In genomic region chr3:121992601-121993560, GRCh38 we compare ENCODE assay signal across 14 cellular contexts. TPM values are rescaled to one million over a fixed set of nuclear protein-coding genes. Genes with fewer than 3 reads are reported as not detected.
DNase-seq lines count a peak whose midpoint lies in the region; ATAC-seq and TF ChIP-seq lines count a peak whose summit lies in the region.
"Had no signal": no experiment of that assay in that cellular context is flagged by ENCODE, and none has a peak within 500 bp of the region (broad histone marks: within the 10 kb centered on the region; RNA-seq: fewer than 3 reads in every experiment).

No MANE protein-coding gene starts in this region.

- no peak overlapping the region for H3K4me3 Mint-ChIP-seq in dendritic cell treated with granulocyte-macrophage colony-stimulating factor and Interleukin-4, amounts not matched to agents 40 ng/mL and 50 ng/mL, for 4 days
- no peak overlapping the region for H3K4me3 Mint-ChIP-seq in mesothelial cell of epicardium

- no peaks in the 10 kb centered on the region for H3K36me3 Mint-ChIP-seq in dendritic cell treated with granulocyte-macrophage colony-stimulating factor and Interleukin-4, amounts not matched to agents 40 ng/mL and 50 ng/mL, for 4 days (ENCODE audit: low read depth)
- H3K36me3 Mint-ChIP-seq in mesothelial cell of epicardium, result no peaks in the 10 kb centered on the region

- H3K9me3 Mint-ChIP-seq in dendritic cell treated with granulocyte-macrophage colony-stimulating factor and Interleukin-4, amounts not matched to agents 40 ng/mL and 50 ng/mL, for 4 days, result no peaks in the 10 kb centered on the region
- H3K9me3 Mint-ChIP-seq in mesothelial cell of epicardium, result no peaks in the 10 kb centered on the region

- intact Hi-C loops in dendritic cell treated with granulocyte-macrophage colony-stimulating factor and Interleukin-4, amounts not matched to agents 40 ng/mL and 50 ng/mL, for 4 days (cut with micrococcal nuclease), result no loop called here

- ATAC-seq in GM21390 (IDR thresholded peaks at IDR 0.05; ENCODE audit: unreplicated experiment) (peak; percentile 56), HG03135 (IDR thresholded peaks at IDR 0.05; ENCODE audit: unreplicated experiment) (peak; percentile 62)

- in situ Hi-C loops in GM13976 (cut with MboI; ENCODE audit: low sequenced_read_pairs, unreplicated experiment), result loop anchor here (10.0 to 25.0 kb wide), 2 partner anchors 272 to 431 kb away; partner anchors contain the start of gene ARGFX

- H3K27ac Mint-ChIP-seq in dendritic cell treated with granulocyte-macrophage colony-stimulating factor and Interleukin-4, amounts not matched to agents 40 ng/mL and 50 ng/mL, for 4 days, result peak overlapping the region; percentile 79
- no peak overlapping the region for H3K27ac Mint-ChIP-seq in mesothelial cell of epicardium

- DNase-seq in GM13976 (ENCODE audit: low spot score) (peak; percentile 56), mesothelial cell of epicardium (ENCODE audit: low spot score in 2 of 2, unreplicated experiment in 2 of 2) (no peak)
- no peak for DNase-seq in stimulated activated CD4-positive, alpha-beta T cell treated with anti-CD3 and anti-CD28 coated beads, Interleukin-4, amount 100 ng/mL, for 4 hours
- DNase-seq in activated CD4-positive, alpha-beta T cell treated with anti-CD3 and anti-CD28 coated beads for 4 hours, result no peak
- DNase-seq in activated CD4-positive, alpha-beta T cell treated with anti-CD3 and anti-CD28 coated beads, Interleukin-2, amount 50 U/mL, for 48 hours, result no peak
- DNase-seq: C1 segment of cervical spinal cord; cortex of kidney; NCI-H526 treated with DMSO at 0.1 percent for 48 hours; stimulated activated CD4-positive, alpha-beta T cell treated with anti-CD3 and anti-CD28 coated beads, Interleukin-2, amount 100 ng/mL, for 48 hours; T1000; tibial artery had no signal

- no peaks in the 10 kb centered on the region for H3K27me3 Mint-ChIP-seq in dendritic cell treated with granulocyte-macrophage colony-stimulating factor and Interleukin-4, amounts not matched to agents 40 ng/mL and 50 ng/mL, for 4 days
- no peaks in the 10 kb centered on the region for H3K27me3 Mint-ChIP-seq in mesothelial cell of epicardium (ENCODE audit: low read depth)

- H3K4me1 Mint-ChIP-seq in dendritic cell treated with granulocyte-macrophage colony-stimulating factor and Interleukin-4, amounts not matched to agents 40 ng/mL and 50 ng/mL, for 4 days (ENCODE audit: low read depth), result peaks cover 65% of the 10 kb centered on the region
- peaks cover 10% of the 10 kb centered on the region for H3K4me1 Mint-ChIP-seq in mesothelial cell of epicardium

- TF ChIP-seq CTCF in GM13976 (IDR thresholded peaks at IDR 0.05; ENCODE audit: borderline replicate concordance, control extremely low read depth, extremely low read depth, insufficient read depth, missing control alignments), result no peak
- TF ChIP-seq CTCF in mesothelial cell of epicardium (IDR thresholded peaks at IDR 0.05; ENCODE audit: unreplicated experiment), result no peak

RNA-seq across cellular contexts. Expression of gene ILDR1, which starts 29.2 kb away (rescaled TPM):
- total RNA-seq in mesothelial cell of epicardium, result 3.4 to 4.1 TPM (median 4.1 TPM) in 3 replicates
